In the genomic region with DNA sequence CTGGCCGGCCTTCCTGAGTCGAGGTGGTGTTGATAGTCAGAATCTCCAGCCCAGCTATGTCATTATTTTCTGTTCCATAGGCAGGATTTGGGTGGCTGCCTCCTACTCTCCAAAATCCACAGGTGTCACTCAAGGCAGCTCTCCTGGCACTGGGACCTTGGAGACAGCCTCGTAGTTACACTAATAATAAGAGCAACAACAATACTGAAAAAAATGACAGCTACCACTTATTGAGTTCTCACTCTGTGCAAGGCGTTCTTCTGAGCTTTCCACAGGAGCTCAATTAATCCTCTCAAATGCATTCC, we compare ENCODE assay signal across 18 cellular contexts. TPM values are rescaled to one million over a fixed set of nuclear protein-coding genes. Genes with fewer than 3 reads are reported as not detected.
DNase-seq lines count a peak whose midpoint lies in the region; ATAC-seq, FAIRE-seq and TF ChIP-seq lines count a peak whose summit lies in the region.
"Had no signal": no experiment of that assay in that cellular context is flagged by ENCODE, and none has a peak within 500 bp of the region (broad histone marks: within the 10 kb centered on the region; RNA-seq: fewer than 3 reads in every experiment).

No MANE protein-coding gene starts in this region.

- H2AK5ac ChIP-seq in H1 (ENCODE audit: low read depth, low read length) = 0 out of 2 replicates have a peak overlapping the region, but pooled peaks have one; percentile 10

- 0 out of 2 replicates have a peak overlapping the region, but pooled peaks have one; percentile 21 for H2BK15ac ChIP-seq in H1 (ENCODE audit: low read length)

- 15% methylated on average over 4 of the region's 4 CpGs for WGBS in HUES64
- 15% methylated on average over 4 of the region's 4 CpGs; no CpG with 5 or more reads in 1 of the 2 experiments for WGBS in H1 (ENCODE audit: extremely low coverage in 1 of 2, insufficient coverage in 1 of 2, insufficient read length in 1 of 2, insufficient replicate concordance in 2 of 2, low coverage in 1 of 2, low lambda C conversion rate in 2 of 2, missing lambda C conversion rate in 1 of 2), 2 experiments

- POLR2A ChIA-PET in H1 (lab: Charles Lee; ENCODE audit: partially characterized antibody) = interaction anchor here (0.6 to 1.0 kb wide), 4 partner anchors 9 to 30 kb away, joined by 3 to 5 read pairs (median 4); no protein-coding TSS in a partner anchor

- H3K27me3 ChIP-seq in HUES64 (ENCODE audit: insufficient read depth, low read length) (no peaks in the 10 kb centered on the region), H1 (replicated peaks in 1 of 4; ENCODE audit: control insufficient read depth in 3 of 4, extremely low read depth in 1 of 4, insufficient read depth in 3 of 4, low read length in 3 of 4) (no peaks in the 10 kb centered on the region), iPS-18a (ENCODE audit: control insufficient read depth, insufficient read depth, low read length) (no peaks in the 10 kb centered on the region)

- TF ChIP-seq CTCF in H1 (IDR thresholded peaks at IDR 0.05; ENCODE audit: control extremely low read depth in 1 of 3, insufficient read depth in 1 of 3, low read depth in 1 of 3, low read length in 3 of 3) = no peak

- TF ChIP-seq EP300 in H1 (IDR thresholded peaks at IDR 0.05; ENCODE audit: borderline replicate concordance in 1 of 2, low read depth in 2 of 2, low read length in 2 of 2) = no peak

- no peaks in the 10 kb centered on the region; the same call in 1 of the 2 replicates for H3K23me2 ChIP-seq in H1 (ENCODE audit: low read depth, low read length)

- H2BK120ac ChIP-seq in H1 (replicated peaks; ENCODE audit: low read depth, low read length) = peak overlapping the region; percentile 68

- TF ChIP-seq RAD21 in H1 (IDR thresholded peaks at IDR 0.05 in 1 of 2, conservative IDR thresholded peaks at IDR 0.05 in 1 of 2; ENCODE audit: low read depth in 2 of 2, low read length in 2 of 2) = no peak

- H3K4me2 ChIP-seq in H1 (ENCODE audit: insufficient read depth in 1 of 2, low read depth in 2 of 2, low read length in 2 of 2) = peak overlapping the region; percentile 53 to 76

- peak overlapping the region; percentile 76; the same call in 1 of the 2 replicates for H2BK5ac ChIP-seq in H1 (ENCODE audit: low read depth, low read length)

- H3K36me3 ChIP-seq in HUES64 (ENCODE audit: insufficient read depth, low read length) (no peaks in the 10 kb centered on the region), H1 (ENCODE audit: control insufficient read depth in 2 of 4, insufficient read depth in 4 of 4, low read length in 3 of 4) (no peaks in the 10 kb centered on the region), iPS-18a (ENCODE audit: control insufficient read depth, low read depth, low read length) (no peaks in the 10 kb centered on the region)
- H3K36me3 ChIP-seq: BE2C had no signal

- intact Hi-C loops in Right ventricle myocardium superior (cut with DNase I) = no loop called here

- no peaks in the 10 kb centered on the region for H3K79me2 ChIP-seq in H1 (ENCODE audit: control insufficient read depth in 1 of 2, insufficient read depth in 2 of 2, low read length in 2 of 2)

- H3K4me3 ChIP-seq in HUES64 (ENCODE audit: low read length) (peak overlapping the region; percentile 14; the same call in 1 of the 2 replicates), H1 (ENCODE audit: extremely low read depth in 1 of 4, insufficient read depth in 2 of 4, low read depth in 3 of 4, low read length in 4 of 4) (peak overlapping the region in 2 of 4 experiments; percentile 12 to 38; a peak in 2 of 8 replicates), iPS-18a (ENCODE audit: low read length) (peak overlapping the region; percentile 18)
- H3K4me3 ChIP-seq: GM12878, GM23248 had no signal

- no peak for ATAC-seq in HG02678 (IDR thresholded peaks at IDR 0.05; ENCODE audit: unreplicated experiment)
- no peak for ATAC-seq in Right ventricle myocardium superior (ENCODE audit: poor library complexity)
- ATAC-seq: GM12878 had no signal

- H3K14ac ChIP-seq in H1 (ENCODE audit: insufficient read length) = no peak overlapping the region

- peak overlapping the region; percentile 84; the same call in 1 of the 2 replicates for H2BK12ac ChIP-seq in H1 (ENCODE audit: low read depth, low read length)

- no peak overlapping the region for H3K23ac ChIP-seq in H1 (ENCODE audit: insufficient read length)

- no peaks in the 10 kb centered on the region for H3K79me1 ChIP-seq in H1 (ENCODE audit: low read depth, low read length)

- 0 out of 2 replicates have a peak overlapping the region, but pooled peaks have one; percentile 34 for H2BK20ac ChIP-seq in H1 (ENCODE audit: low read length)

- CTCF ChIA-PET in H1 (lab: Charles Lee; ENCODE audit: partially characterized antibody) = interaction anchor here (1.0 to 6.7 kb wide), 5 partner anchors 20 to 52 kb away, joined by 3 to 54 read pairs (median 4); a partner anchor contains a TSS

- no peaks in the 10 kb centered on the region for H4K20me1 ChIP-seq in H1 (replicated peaks in 1 of 2; ENCODE audit: control insufficient read depth in 1 of 2, insufficient read depth in 2 of 2, low read length in 2 of 2)

- peak overlapping the region; percentile 41 for H3K4ac ChIP-seq in H1 (replicated peaks; ENCODE audit: insufficient read length, low read depth, low read length)

- no peak for FAIRE-seq in H1 (lab: Jason Lieb, UNC)
- FAIRE-seq: G401.6, GM12878, GM18507 had no signal

- H3K9ac ChIP-seq in HUES64 (ENCODE audit: low read depth, low read length) = peak overlapping the region; percentile 17; the same call in 1 of the 2 replicates
- H3K9ac ChIP-seq in H1 (replicated peaks in 1 of 4; ENCODE audit: extremely low read depth in 1 of 4, low read depth in 3 of 4, low read length in 3 of 4) = no peak overlapping the region; a peak in 3 of 7 replicates
- H3K9ac ChIP-seq in iPS-18a (ENCODE audit: low read length) = peak overlapping the region; percentile 34
- H3K9ac ChIP-seq: GM23248 had no signal

- no peak overlapping the region for H2AFZ ChIP-seq in H1 (ENCODE audit: low read length)
- H2AFZ ChIP-seq: GM23248 had no signal

- no peaks in the 10 kb centered on the region for H3K9me3 ChIP-seq in HUES64 (ENCODE audit: insufficient read depth, low read depth, low read length)
- H3K9me3 ChIP-seq in H1 (ENCODE audit: insufficient read depth in 2 of 2, low read depth in 1 of 2, low read length in 1 of 2) = peaks cover 0 to 2% of the 10 kb centered on the region in 2 experiments; a peak in 1 of 4 replicates
- peaks cover 3% of the 10 kb centered on the region for H3K9me3 ChIP-seq in iPS-18a (ENCODE audit: control insufficient read depth, low read depth, low read length)
- H3K9me3 ChIP-seq: BE2C had no signal

- peak in 1 of 2 experiments; percentile 39; a peak in 1 of 3 replicates for TF ChIP-seq POLR2A in H1 (IDR thresholded peaks at IDR 0.05; ENCODE audit: control extremely low read depth in 1 of 2, low read depth in 2 of 2, low read length in 2 of 2)

- H3K18ac ChIP-seq in H1 (ENCODE audit: extremely low read depth, low read length) = peak overlapping the region; percentile 88

- H3K56ac ChIP-seq in H1 (replicated peaks; ENCODE audit: insufficient read length, low read depth, low read length) = peak overlapping the region; percentile 17

- no peak overlapping the region for H4K8ac ChIP-seq in H1 (ENCODE audit: extremely low read depth, insufficient read depth, low read length)

- DNase-seq in DMS 273 (lab: John Stamatoyannopoulos, UW; ENCODE audit: unreplicated experiment) = peak; percentile 11
- DNase-seq in DMS 273 treated with DMSO at 0.1 percent for 48 hours (lab: John Stamatoyannopoulos, UW) = no peak
- DNase-seq in H1 (ENCODE audit: low read depth in 1 of 2, low spot score in 2 of 2) = no peak
- DNase-seq in NCI-H69 (lab: John Stamatoyannopoulos, UW) = no peak
- DNase-seq in Right ventricle myocardium superior = no peak
- DNase-seq: BE2C; CD4-positive, alpha-beta T cell; GM23248; OCI-M1; RPMI8226 had no signal

- H3K4me1 ChIP-seq in HUES64 (ENCODE audit: insufficient read depth, low read length) (peaks cover 19% of the 10 kb centered on the region), H1 (replicated peaks in 1 of 4; ENCODE audit: control insufficient read depth in 3 of 4, insufficient read depth in 4 of 4, low read length in 3 of 4) (peaks cover 0 to 15% (median 7%) of the 10 kb centered on the region in 4 experiments; a peak in 4 of 7 replicates), iPS-18a (ENCODE audit: control insufficient read depth, low read depth, low read length) (peaks cover 19% of the 10 kb centered on the region)
- H3K4me1 ChIP-seq: BE2C had no signal

- peak overlapping the region; percentile 78 for H4K5ac ChIP-seq in H1 (ENCODE audit: insufficient read length, low read depth, low read length)

- peak overlapping the region; percentile 83; the same call in 1 of the 2 replicates for H3K27ac ChIP-seq in HUES64 (ENCODE audit: low read depth, low read length)
- H3K27ac ChIP-seq in H1 (ENCODE audit: low read depth, low read length) = peak overlapping the region; percentile 5; the same call in 1 of the 2 replicates
- H3K27ac ChIP-seq in iPS-18a (ENCODE audit: low read length) = peak overlapping the region; percentile 44
- H3K27ac ChIP-seq: 22Rv1, GM23248 had no signal

- H4K91ac ChIP-seq in H1 (replicated peaks; ENCODE audit: insufficient read length, low read length) = peak overlapping the region; percentile 92

RNA-seq across cellular contexts. Expression of a gene that starts 12.2 kb away (rescaled TPM):
- not detected for polyA plus RNA-seq in HUES64 (2013, experiment 1 of 2)
- not detected for polyA plus RNA-seq in HUES64 (2013, experiment 2 of 2)
- total RNA-seq in H1 (2021; fragmentation: NEBNext Ultra II Directional; extraction: Animal tissue kit (Norgen Biotek cat#: 25700)) = not detected in 2 replicates
- polyA plus RNA-seq in H1 (2011; rRNA removed) = 0.24 TPM in 1 of 2 replicates, not detected in the other
- polyA plus RNA-seq in H1 (2011; cell fraction: cytosol; rRNA removed) = not detected
- polyA plus RNA-seq in H1 (2011; cell fraction: nucleus; rRNA removed) = not detected
- polyA plus RNA-seq in H1 (2012, experiment 1 of 2) = not detected in 4 replicates
- not detected for polyA plus RNA-seq in H1 (2012, experiment 2 of 2)
- 0.06 TPM for polyA plus RNA-seq in H1 (2013, experiment 1 of 2)
- polyA plus RNA-seq in H1 (2013, experiment 2 of 2) = not detected
- polyA minus RNA-seq in H1 (2011; rRNA and poly(A)+ RNA removed) = not detected in 2 replicates
- polyA minus RNA-seq in H1 (2011; cell fraction: cytosol; rRNA and poly(A)+ RNA removed) = not detected
- not detected for polyA minus RNA-seq in H1 (2011; cell fraction: nucleus; rRNA and poly(A)+ RNA removed)
- total RNA-seq in Right ventricle myocardium superior = not detected
- total RNA-seq: CD4-positive, alpha-beta T cell; GM12878; GM23248; LHCN-M2 had no signal
- polyA plus RNA-seq: GM12878, GM23248 had no signal

RNA-seq across cellular contexts. Expression of a gene that starts 17.9 kb away (rescaled TPM):
- 2.2 TPM for polyA plus RNA-seq in HUES64 (2013, experiment 1 of 2)
- polyA plus RNA-seq in HUES64 (2013, experiment 2 of 2) = 1.5 TPM
- total RNA-seq in H1 (2021; fragmentation: NEBNext Ultra II Directional; extraction: Animal tissue kit (Norgen Biotek cat#: 25700)) = 4.2 and 5.0 TPM in 2 replicates
- 4.5 and 4.6 TPM in 2 replicates for polyA plus RNA-seq in H1 (2011; rRNA removed)
- polyA plus RNA-seq in H1 (2011; cell fraction: cytosol; rRNA removed) = 4.3 TPM
- 4.7 TPM for polyA plus RNA-seq in H1 (2011; cell fraction: nucleus; rRNA removed)
- polyA plus RNA-seq in H1 (2012, experiment 1 of 2) = 2.9 to 5.7 TPM (median 4.5 TPM) in 4 replicates
- 3.4 TPM for polyA plus RNA-seq in H1 (2012, experiment 2 of 2)
- polyA plus RNA-seq in H1 (2013, experiment 1 of 2) = 5.6 TPM
- polyA plus RNA-seq in H1 (2013, experiment 2 of 2) = 6.6 TPM
- polyA minus RNA-seq in H1 (2011; rRNA and poly(A)+ RNA removed) = 2.6 and 8.2 TPM in 2 replicates
- polyA minus RNA-seq in H1 (2011; cell fraction: cytosol; rRNA and poly(A)+ RNA removed) = not detected
- 1.5 TPM for polyA minus RNA-seq in H1 (2011; cell fraction: nucleus; rRNA and poly(A)+ RNA removed)
- total RNA-seq in Right ventricle myocardium superior = not detected
- total RNA-seq: CD4-positive, alpha-beta T cell; GM12878; GM23248; LHCN-M2 had no signal
- polyA plus RNA-seq: GM12878 had no signal

RNA-seq across cellular contexts. Expression of a gene that starts 20.6 kb away (rescaled TPM):
- not detected for polyA plus RNA-seq in HUES64 (2013, experiment 1 of 2)
- not detected for polyA plus RNA-seq in HUES64 (2013, experiment 2 of 2)
- total RNA-seq in H1 (2021; fragmentation: NEBNext Ultra II Directional; extraction: Animal tissue kit (Norgen Biotek cat#: 25700)) = not detected in 2 replicates
- polyA plus RNA-seq in H1 (2011; rRNA removed) = 0.38 and 0.45 TPM in 2 replicates
- polyA plus RNA-seq in H1 (2011; cell fraction: cytosol; rRNA removed) = 0.37 TPM
- polyA plus RNA-seq in H1 (2011; cell fraction: nucleus; rRNA removed) = 0.27 TPM
- 0.46 to 0.79 TPM (median 0.54 TPM) in 3 of 4 replicates, not detected in the other for polyA plus RNA-seq in H1 (2012, experiment 1 of 2)
- 0.43 TPM for polyA plus RNA-seq in H1 (2012, experiment 2 of 2)
- 0.39 TPM for polyA plus RNA-seq in H1 (2013, experiment 1 of 2)
- polyA plus RNA-seq in H1 (2013, experiment 2 of 2) = 0.26 TPM
- polyA minus RNA-seq in H1 (2011; rRNA and poly(A)+ RNA removed) = not detected in 2 replicates
- polyA minus RNA-seq in H1 (2011; cell fraction: cytosol; rRNA and poly(A)+ RNA removed) = not detected
- not detected for polyA minus RNA-seq in H1 (2011; cell fraction: nucleus; rRNA and poly(A)+ RNA removed)
- not detected for total RNA-seq in Right ventricle myocardium superior
- total RNA-seq: CD4-positive, alpha-beta T cell; GM12878; GM23248; LHCN-M2 had no signal
- polyA plus RNA-seq: GM12878, GM23248 had no signal

RNA-seq across cellular contexts. Expression of a gene that starts 27.5 kb away (rescaled TPM):
- 1.7 TPM for polyA plus RNA-seq in HUES64 (2013, experiment 1 of 2)
- polyA plus RNA-seq in HUES64 (2013, experiment 2 of 2) = 2.5 TPM
- total RNA-seq in H1 (2021; fragmentation: NEBNext Ultra II Directional; extraction: Animal tissue kit (Norgen Biotek cat#: 25700)) = 4.5 and 4.8 TPM in 2 replicates
- polyA plus RNA-seq in H1 (2011; rRNA removed) = 9.7 and 12.4 TPM in 2 replicates
- polyA plus RNA-seq in H1 (2011; cell fraction: cytosol; rRNA removed) = 6.7 TPM
- 10.1 TPM for polyA plus RNA-seq in H1 (2011; cell fraction: nucleus; rRNA removed)
- polyA plus RNA-seq in H1 (2012, experiment 1 of 2) = 3.2 to 8.2 TPM (median 5.5 TPM) in 4 replicates
- 4.7 TPM for polyA plus RNA-seq in H1 (2012, experiment 2 of 2)
- polyA plus RNA-seq in H1 (2013, experiment 1 of 2) = 6.3 TPM
- 7.3 TPM for polyA plus RNA-seq in H1 (2013, experiment 2 of 2)
- polyA minus RNA-seq in H1 (2011; rRNA and poly(A)+ RNA removed) = 2.9 and 6.9 TPM in 2 replicates
- polyA minus RNA-seq in H1 (2011; cell fraction: cytosol; rRNA and poly(A)+ RNA removed) = 4.3 TPM
- 4.5 TPM for polyA minus RNA-seq in H1 (2011; cell fraction: nucleus; rRNA and poly(A)+ RNA removed)
- total RNA-seq in Right ventricle myocardium superior = not detected
- total RNA-seq: CD4-positive, alpha-beta T cell; GM12878; GM23248; LHCN-M2 had no signal
- polyA plus RNA-seq: GM12878, GM23248 had no signal

RNA-seq across cellular contexts. Expression of a gene that starts 35.7 kb away (rescaled TPM):
- polyA plus RNA-seq in HUES64 (2013, experiment 1 of 2) = not detected
- polyA plus RNA-seq in HUES64 (2013, experiment 2 of 2) = not detected
- total RNA-seq in H1 (2021; fragmentation: NEBNext Ultra II Directional; extraction: Animal tissue kit (Norgen Biotek cat#: 25700)) = 0.40 and 1.2 TPM in 2 replicates
- polyA plus RNA-seq in H1 (2011; rRNA removed) = 0.09 and 0.22 TPM in 2 replicates
- 0.32 TPM for polyA plus RNA-seq in H1 (2011; cell fraction: cytosol; rRNA removed)
- 2.3 TPM for polyA plus RNA-seq in H1 (2011; cell fraction: nucleus; rRNA removed)
- 0.64 to 0.87 TPM (median 0.86 TPM) in 4 replicates for polyA plus RNA-seq in H1 (2012, experiment 1 of 2)
- not detected for polyA plus RNA-seq in H1 (2012, experiment 2 of 2)
- polyA plus RNA-seq in H1 (2013, experiment 1 of 2) = 0.24 TPM
- 0.28 TPM for polyA plus RNA-seq in H1 (2013, experiment 2 of 2)
- not detected in 2 replicates for polyA minus RNA-seq in H1 (2011; rRNA and poly(A)+ RNA removed)
- polyA minus RNA-seq in H1 (2011; cell fraction: cytosol; rRNA and poly(A)+ RNA removed) = not detected
- not detected for polyA minus RNA-seq in H1 (2011; cell fraction: nucleus; rRNA and poly(A)+ RNA removed)
- total RNA-seq in Right ventricle myocardium superior = 1.9 TPM
- total RNA-seq: GM12878, GM23248, LHCN-M2 had no signal
- polyA plus RNA-seq: GM12878, GM23248 had no signal

Comparison
In these comparisons a context has a peak if more than half of its experiments do, and no peak if none do; other contexts are left out.
1. H3K27ac ChIP-seq: peak in every context shown above with its lines; median percentile 83 in HUES64; 44 in iPS-18a; 5 in H1.
2. H3K9ac ChIP-seq: peak in HUES64 (single experiment) and iPS-18a (single experiment); none in H1 (0 of 4).